ENCODE assay signal across 1 cellular context in the genomic region with DNA sequence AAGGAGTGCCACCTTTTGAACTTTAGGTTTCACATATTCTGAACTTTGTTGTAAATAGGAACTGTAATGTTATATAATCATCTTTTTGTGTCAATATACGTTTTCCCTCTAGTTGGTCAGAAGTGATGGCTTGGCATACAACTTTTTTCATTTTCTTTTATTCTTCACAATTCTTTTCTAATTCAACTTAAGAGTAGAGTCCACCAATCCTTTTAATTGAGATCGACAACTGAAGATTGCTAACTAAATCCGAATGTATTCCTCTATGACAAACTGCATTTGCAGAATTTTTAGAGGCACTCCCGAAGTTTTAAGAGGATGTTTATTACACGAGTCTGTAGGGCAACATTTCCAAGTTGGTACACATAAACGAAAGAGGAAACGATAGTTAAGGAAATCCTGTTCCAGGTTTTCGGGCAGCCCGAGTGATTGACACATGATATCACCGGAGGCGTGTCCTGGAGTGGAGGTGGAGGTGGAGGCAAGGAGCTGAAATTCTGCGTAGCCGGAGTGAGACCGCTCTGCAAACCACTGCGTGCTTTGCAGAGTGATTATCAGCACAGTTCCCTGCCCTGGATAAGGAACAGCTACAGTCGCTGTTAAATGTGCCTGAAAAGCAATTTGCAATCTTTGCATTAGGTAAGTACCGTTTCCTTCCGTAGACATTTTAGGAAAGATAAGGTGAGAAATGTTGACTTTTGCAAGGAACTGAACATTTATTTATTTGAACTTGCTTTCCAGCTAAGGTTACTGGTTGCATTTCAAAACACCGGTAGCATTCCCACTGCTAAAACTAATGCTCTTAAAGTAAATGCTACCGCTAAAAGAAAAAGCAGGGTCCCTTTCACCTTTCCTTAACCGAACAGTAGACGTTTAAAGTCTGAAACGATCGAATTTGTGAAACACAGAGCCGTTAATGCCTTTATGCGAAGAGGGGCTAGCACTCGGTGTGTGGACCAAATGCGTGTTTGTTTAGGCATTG.
A peak's percentile ranks its signal among the peaks of the same experiment; 100 is the strongest.
TF ChIP-seq lines count a peak whose summit lies in the region.

A gene with protein sequence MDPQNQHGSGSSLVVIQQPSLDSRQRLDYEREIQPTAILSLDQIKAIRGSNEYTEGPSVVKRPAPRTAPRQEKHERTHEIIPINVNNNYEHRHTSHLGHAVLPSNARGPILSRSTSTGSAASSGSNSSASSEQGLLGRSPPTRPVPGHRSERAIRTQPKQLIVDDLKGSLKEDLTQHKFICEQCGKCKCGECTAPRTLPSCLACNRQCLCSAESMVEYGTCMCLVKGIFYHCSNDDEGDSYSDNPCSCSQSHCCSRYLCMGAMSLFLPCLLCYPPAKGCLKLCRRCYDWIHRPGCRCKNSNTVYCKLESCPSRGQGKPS (plus strand): TSS at position 502 of the 982 bp plus-strand sequence. CDS start 4,797 bp downstream, outside the sequence.

TF ChIP-seq in HepG2, 621 proteins besides CTCF, POLR2A, EP300 and RAD21 (continued from another document and continues in another):
- TF ChIP-seq KDM2A (CRISPR knock-in tag; IDR thresholded peaks at IDR 0.05; ENCODE audit: borderline replicate concordance, low read depth) (peak; percentile 56), ZNF33B (CRISPR knock-in tag; IDR thresholded peaks at IDR 0.05) (peak; percentile 8; the same call in 1 of the 2 replicates), ZNF484 (CRISPR knock-in tag; IDR thresholded peaks at IDR 0.05; ENCODE audit: borderline replicate concordance, low read depth) (no peak), ZNF552 (CRISPR knock-in tag; IDR thresholded peaks at IDR 0.05; ENCODE audit: borderline replicate concordance) (no peak), CC2D1A (CRISPR knock-in tag; IDR thresholded peaks at IDR 0.05) (no peak), GATAD2A (CRISPR knock-in tag; IDR thresholded peaks at IDR 0.05) (peak; percentile 85), NBN (conservative IDR thresholded peaks at IDR 0.05) (no peak), ZC3H4 (CRISPR knock-in tag; IDR thresholded peaks at IDR 0.05; ENCODE audit: borderline replicate concordance) (no peak), ZSCAN30 (CRISPR knock-in tag; IDR thresholded peaks at IDR 0.05) (no peak), ZFYVE20 (CRISPR knock-in tag; IDR thresholded peaks at IDR 0.05; ENCODE audit: borderline replicate concordance, low read depth) (no peak), FOXA3 (CRISPR knock-in tag; IDR thresholded peaks at IDR 0.05) (peak; percentile 66), FOXJ3 (CRISPR knock-in tag; IDR thresholded peaks at IDR 0.05; ENCODE audit: borderline replicate concordance) (no peak), MIXL1 (CRISPR knock-in tag; IDR thresholded peaks at IDR 0.05) (0 out of 2 replicates have a peak, but pooled peaks have one; percentile 53), NAIF1 (CRISPR knock-in tag; IDR thresholded peaks at IDR 0.05; ENCODE audit: borderline replicate concordance) (no peak), XRCC5 (optimal IDR thresholded peaks at IDR 0.05; ENCODE audit: low read length) (peak; percentile 85), ZNF598 (CRISPR knock-in tag; IDR thresholded peaks at IDR 0.05; ENCODE audit: borderline replicate concordance) (no peak)
- TF ChIP-seq, protein P1, sequence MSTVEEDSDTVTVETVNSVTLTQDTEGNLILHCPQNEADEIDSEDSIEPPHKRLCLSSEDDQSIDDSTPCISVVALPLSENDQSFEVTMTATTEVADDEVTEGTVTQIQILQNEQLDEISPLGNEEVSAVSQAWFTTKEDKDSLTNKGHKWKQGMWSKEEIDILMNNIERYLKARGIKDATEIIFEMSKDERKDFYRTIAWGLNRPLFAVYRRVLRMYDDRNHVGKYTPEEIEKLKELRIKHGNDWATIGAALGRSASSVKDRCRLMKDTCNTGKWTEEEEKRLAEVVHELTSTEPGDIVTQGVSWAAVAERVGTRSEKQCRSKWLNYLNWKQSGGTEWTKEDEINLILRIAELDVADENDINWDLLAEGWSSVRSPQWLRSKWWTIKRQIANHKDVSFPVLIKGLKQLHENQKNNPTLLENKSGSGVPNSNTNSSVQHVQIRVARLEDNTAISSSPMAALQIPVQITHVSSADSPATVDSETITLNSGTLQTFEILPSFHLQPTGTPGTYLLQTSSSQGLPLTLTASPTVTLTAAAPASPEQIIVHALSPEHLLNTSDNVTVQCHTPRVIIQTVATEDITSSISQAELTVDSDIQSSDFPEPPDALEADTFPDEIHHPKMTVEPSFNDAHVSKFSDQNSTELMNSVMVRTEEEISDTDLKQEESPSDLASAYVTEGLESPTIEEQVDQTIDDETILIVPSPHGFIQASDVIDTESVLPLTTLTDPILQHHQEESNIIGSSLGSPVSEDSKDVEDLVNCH (CRISPR knock-in tag; IDR thresholded peaks at IDR 0.05): no peak
- TF ChIP-seq, protein P2, sequence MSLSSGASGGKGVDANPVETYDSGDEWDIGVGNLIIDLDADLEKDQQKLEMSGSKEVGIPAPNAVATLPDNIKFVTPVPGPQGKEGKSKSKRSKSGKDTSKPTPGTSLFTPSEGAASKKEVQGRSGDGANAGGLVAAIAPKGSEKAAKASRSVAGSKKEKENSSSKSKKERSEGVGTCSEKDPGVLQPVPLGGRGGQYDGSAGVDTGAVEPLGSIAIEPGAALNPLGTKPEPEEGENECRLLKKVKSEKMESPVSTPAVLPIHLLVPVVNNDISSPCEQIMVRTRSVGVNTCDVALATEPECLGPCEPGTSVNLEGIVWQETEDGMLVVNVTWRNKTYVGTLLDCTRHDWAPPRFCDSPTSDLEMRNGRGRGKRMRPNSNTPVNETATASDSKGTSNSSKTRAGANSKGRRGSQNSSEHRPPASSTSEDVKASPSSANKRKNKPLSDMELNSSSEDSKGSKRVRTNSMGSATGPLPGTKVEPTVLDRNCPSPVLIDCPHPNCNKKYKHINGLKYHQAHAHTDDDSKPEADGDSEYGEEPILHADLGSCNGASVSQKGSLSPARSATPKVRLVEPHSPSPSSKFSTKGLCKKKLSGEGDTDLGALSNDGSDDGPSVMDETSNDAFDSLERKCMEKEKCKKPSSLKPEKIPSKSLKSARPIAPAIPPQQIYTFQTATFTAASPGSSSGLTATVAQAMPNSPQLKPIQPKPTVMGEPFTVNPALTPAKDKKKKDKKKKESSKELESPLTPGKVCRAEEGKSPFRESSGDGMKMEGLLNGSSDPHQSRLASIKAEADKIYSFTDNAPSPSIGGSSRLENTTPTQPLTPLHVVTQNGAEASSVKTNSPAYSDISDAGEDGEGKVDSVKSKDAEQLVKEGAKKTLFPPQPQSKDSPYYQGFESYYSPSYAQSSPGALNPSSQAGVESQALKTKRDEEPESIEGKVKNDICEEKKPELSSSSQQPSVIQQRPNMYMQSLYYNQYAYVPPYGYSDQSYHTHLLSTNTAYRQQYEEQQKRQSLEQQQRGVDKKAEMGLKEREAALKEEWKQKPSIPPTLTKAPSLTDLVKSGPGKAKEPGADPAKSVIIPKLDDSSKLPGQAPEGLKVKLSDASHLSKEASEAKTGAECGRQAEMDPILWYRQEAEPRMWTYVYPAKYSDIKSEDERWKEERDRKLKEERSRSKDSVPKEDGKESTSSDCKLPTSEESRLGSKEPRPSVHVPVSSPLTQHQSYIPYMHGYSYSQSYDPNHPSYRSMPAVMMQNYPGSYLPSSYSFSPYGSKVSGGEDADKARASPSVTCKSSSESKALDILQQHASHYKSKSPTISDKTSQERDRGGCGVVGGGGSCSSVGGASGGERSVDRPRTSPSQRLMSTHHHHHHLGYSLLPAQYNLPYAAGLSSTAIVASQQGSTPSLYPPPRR (CRISPR knock-in tag; IDR thresholded peaks at IDR 0.05; ENCODE audit: borderline replicate concordance): no peak; the same call in 1 of the 2 replicates
- TF ChIP-seq, protein P3, sequence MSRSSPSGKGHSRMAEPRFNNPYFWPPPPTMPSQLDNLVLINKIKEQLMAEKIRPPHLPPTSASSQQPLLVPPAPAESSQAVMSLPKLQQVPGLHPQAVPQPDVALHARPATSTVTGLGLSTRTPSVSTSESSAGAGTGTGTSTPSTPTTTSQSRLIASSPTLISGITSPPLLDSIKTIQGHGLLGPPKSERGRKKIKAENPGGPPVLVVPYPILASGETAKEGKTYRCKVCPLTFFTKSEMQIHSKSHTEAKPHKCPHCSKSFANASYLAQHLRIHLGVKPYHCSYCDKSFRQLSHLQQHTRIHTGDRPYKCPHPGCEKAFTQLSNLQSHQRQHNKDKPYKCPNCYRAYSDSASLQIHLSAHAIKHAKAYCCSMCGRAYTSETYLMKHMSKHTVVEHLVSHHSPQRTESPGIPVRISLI (CRISPR knock-in tag; IDR thresholded peaks at IDR 0.05; ENCODE audit: borderline replicate concordance): no peak
- TF ChIP-seq, protein P4, sequence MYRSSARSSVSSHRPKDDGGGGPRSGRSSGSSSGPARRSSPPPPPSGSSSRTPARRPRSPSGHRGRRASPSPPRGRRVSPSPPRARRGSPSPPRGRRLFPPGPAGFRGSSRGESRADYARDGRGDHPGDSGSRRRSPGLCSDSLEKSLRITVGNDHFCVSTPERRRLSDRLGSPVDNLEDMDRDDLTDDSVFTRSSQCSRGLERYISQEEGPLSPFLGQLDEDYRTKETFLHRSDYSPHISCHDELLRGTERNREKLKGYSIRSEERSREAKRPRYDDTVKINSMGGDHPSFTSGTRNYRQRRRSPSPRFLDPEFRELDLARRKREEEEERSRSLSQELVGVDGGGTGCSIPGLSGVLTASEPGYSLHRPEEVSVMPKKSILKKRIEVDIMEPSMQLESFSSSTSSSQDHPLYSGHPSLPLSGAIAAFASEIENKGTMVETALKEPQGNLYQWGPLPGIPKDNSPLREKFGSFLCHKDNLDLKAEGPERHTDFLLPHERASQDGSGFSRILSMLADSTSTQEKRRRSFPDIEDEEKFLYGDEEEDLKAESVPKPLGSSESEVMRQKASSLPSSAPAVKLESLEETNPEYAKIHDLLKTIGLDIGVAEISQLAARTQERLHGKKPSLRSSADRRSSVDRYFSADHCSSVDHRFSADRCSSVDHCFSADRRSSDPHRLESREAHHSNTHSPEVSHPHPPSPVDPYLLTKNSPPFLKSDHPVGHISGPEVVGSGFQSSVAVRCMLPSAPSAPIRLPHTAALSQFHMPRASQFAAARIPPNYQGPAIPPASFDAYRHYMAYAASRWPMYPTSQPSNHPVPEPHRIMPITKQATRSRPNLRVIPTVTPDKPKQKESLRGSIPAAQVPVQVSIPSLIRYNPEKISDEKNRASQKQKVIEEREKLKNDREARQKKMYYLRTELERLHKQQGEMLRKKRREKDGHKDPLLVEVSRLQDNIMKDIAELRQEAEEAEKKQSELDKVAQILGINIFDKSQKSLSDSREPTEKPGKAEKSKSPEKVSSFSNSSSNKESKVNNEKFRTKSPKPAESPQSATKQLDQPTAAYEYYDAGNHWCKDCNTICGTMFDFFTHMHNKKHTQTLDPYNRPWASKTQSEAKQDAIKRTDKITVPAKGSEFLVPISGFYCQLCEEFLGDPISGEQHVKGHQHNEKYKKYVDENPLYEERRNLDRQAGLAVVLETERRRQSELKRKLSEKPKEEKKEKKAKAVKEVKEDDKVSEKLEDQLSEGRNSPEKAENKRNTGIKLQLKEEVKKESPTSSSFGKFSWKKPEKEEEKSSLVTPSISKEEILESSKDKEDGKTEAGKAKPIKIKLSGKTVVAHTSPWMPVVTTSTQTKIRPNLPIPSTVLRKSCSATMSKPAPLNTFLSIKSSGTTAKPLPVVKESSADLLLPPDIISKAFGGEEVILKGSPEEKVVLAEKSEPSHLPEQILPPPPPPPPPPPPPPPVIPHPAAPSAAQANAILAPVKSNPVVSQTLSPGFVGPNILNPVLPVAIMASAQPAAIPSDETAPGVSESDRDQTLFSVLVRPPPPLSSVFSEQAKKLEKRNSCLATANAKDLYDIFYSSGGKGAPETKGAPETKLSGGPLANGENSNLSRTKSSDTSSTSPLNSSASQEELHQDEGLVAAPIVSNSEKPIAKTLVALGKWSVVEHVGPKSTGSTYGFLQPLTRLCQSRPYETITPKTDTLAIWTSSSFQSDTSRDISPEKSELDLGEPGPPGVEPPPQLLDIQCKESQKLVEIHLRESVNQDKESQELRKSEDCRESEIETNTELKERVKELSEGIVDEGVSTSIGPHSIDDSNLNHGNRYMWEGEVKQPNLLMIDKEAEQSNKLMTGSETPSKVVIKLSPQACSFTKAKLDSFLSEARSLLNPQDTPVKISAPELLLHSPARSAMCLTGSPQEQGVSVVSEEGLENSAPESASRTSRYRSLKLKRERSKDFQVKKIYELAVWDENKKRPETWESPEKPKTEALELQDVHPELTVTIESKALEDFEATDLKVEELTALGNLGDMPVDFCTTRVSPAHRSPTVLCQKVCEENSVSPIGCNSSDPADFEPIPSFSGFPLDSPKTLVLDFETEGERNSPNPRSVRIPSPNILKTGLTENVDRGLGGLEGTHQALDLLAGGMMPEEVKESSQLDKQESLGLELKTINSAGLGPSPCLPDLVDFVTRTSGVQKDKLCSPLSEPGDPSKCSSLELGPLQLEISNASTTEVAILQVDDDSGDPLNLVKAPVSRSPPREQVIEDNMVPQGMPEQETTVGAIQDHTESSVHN (CRISPR knock-in tag; IDR thresholded peaks at IDR 0.05): no peak
